ENCODE assay signal across 12 cellular contexts in the genomic region with DNA sequence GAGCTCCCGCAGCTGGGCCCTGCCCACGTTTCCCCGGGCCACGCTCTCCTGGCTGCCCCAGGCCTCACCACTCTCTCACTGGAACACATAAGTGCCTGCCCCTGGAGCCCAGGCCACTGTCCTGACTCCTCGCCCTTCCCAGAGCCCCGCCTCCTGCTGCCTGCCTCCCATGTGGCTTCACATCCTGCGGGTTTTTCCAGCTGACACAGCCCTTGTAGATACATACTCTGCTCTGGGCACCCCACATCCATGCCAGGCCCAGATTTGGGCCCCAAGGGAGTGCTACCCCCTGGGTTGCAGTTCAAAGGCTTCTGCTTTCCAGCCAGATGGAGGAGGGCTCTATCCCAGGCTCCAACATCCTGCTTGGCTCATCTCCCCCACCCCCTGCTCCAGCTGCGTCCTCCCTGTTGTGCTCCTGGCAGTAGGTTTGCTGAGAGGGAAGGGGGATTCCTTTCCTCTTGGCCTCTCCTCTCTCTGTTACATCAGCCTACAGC.
A peak's percentile ranks its signal among the peaks of the same experiment; 100 is the strongest.
DNase-seq lines count a peak whose midpoint lies in the region; ATAC-seq and TF ChIP-seq lines count a peak whose summit lies in the region.
"Had no signal": no experiment of that assay in that cellular context is flagged by ENCODE, and none has a peak within 500 bp of the region (broad histone marks: within the 10 kb centered on the region; RNA-seq: fewer than 3 reads in every experiment).

No MANE protein-coding gene starts in this region.

- H3K4me1 ChIP-seq in right cardiac atrium (ENCODE audit: control insufficient read depth, insufficient read depth, low read length): peaks cover 13% of the 10 kb centered on the region
- H3K4me1 ChIP-seq in skeletal muscle satellite cell (ENCODE audit: control insufficient read depth, insufficient read depth, low read length): peaks cover 22% of the 10 kb centered on the region

- no peak for TF ChIP-seq CTCF in HFFc6 (IDR thresholded peaks at IDR 0.05)
- TF ChIP-seq CTCF in WERI-Rb-1 (IDR thresholded peaks at IDR 0.05; ENCODE audit: low read depth, low read length): no peak

- H3K4me1 Mint-ChIP-seq in HFFc6 (ENCODE audit: low read depth): peaks cover 41% of the 10 kb centered on the region
- peaks cover 0 to 4% of the 10 kb centered on the region in 2 donors for H3K4me1 Mint-ChIP-seq in effector memory CD8-positive, alpha-beta T cell (ENCODE audit: low read depth in 2 of 2)

- no peaks in the 10 kb centered on the region for H3K9me3 Mint-ChIP-seq in HFFc6
- H3K9me3 Mint-ChIP-seq in effector memory CD8-positive, alpha-beta T cell: no peaks in the 10 kb centered on the region
- H3K9me3 Mint-ChIP-seq: activated T-cell treated with anti-CD3 and anti-CD28 coated beads, Interleukin-2, amount 50 U/mL, for 72 hours had no signal

- ATAC-seq in right cardiac atrium: peak; percentile 12 to 62
- ATAC-seq in HG03280 (IDR thresholded peaks at IDR 0.05; ENCODE audit: unreplicated experiment): no peak
- no peak for ATAC-seq in effector memory CD8-positive, alpha-beta T cell (replicated peaks)
- ATAC-seq: activated T-cell treated with anti-CD3 and anti-CD28 coated beads, Interleukin-2, amount 50 U/mL, for 72 hours had no signal

- H3K9ac ChIP-seq in skeletal muscle satellite cell (ENCODE audit: low read depth, low read length): peak overlapping the region; percentile 5

- H3K27ac Mint-ChIP-seq in HFFc6: peak overlapping the region; percentile 16; the same call in 1 of the 2 replicates
- H3K27ac Mint-ChIP-seq in effector memory CD8-positive, alpha-beta T cell: peak overlapping the region in 1 of 2 donors; percentile 61
- H3K27ac Mint-ChIP-seq: activated T-cell treated with anti-CD3 and anti-CD28 coated beads, Interleukin-2, amount 50 U/mL, for 72 hours had no signal

- 23% methylated on average over 8 of the region's 8 CpGs for WGBS in right cardiac atrium

- H3K27ac ChIP-seq in WERI-Rb-1: peak overlapping the region; percentile 8
- H3K27ac ChIP-seq in right cardiac atrium (ENCODE audit: low read length): no peak overlapping the region

- no peaks in the 10 kb centered on the region for H3K36me3 Mint-ChIP-seq in HFFc6 (ENCODE audit: low read depth)
- H3K36me3 Mint-ChIP-seq in effector memory CD8-positive, alpha-beta T cell (ENCODE audit: insufficient read depth): no peaks in the 10 kb centered on the region

- H3K36me3 ChIP-seq in WERI-Rb-1: no peaks in the 10 kb centered on the region
- H3K36me3 ChIP-seq in skeletal muscle satellite cell (ENCODE audit: insufficient read depth, low read length): no peaks in the 10 kb centered on the region

- no peak overlapping the region for H3K4me3 Mint-ChIP-seq in HFFc6
- no peak overlapping the region for H3K4me3 Mint-ChIP-seq in effector memory CD8-positive, alpha-beta T cell
- H3K4me3 Mint-ChIP-seq: activated T-cell treated with anti-CD3 and anti-CD28 coated beads, Interleukin-2, amount 50 U/mL, for 72 hours had no signal

- H3K4me2 ChIP-seq in skeletal muscle satellite cell (ENCODE audit: low read length): no peak overlapping the region

- H3K27me3 ChIP-seq in WERI-Rb-1 (ENCODE audit: insufficient read depth, low read depth, severe bottlenecking) (no peaks in the 10 kb centered on the region), right cardiac atrium (ENCODE audit: control insufficient read depth, insufficient read depth) (no peaks in the 10 kb centered on the region), skeletal muscle satellite cell (ENCODE audit: control insufficient read depth, insufficient read depth, low read length) (peaks cover 12% of the 10 kb centered on the region)

- DNase-seq in HFFc6 (peak; percentile 32), WERI-Rb-1 (peak; percentile 51), right cardiac atrium (peak; percentile 55 to 83 (median 78)), cerebellum (ENCODE audit: low spot score) (no peak), DMS153 (lab: John Stamatoyannopoulos, UW) (no peak)
- no peak for DNase-seq in effector memory CD8-positive, alpha-beta T cell
- DNase-seq: activated T-cell treated with anti-CD3 and anti-CD28 coated beads, Interleukin-2, amount 50 U/mL, for 72 hours; effector memory CD4-positive, alpha-beta T cell; midbrain; NCI-H146 had no signal

- H3K9me3 ChIP-seq in WERI-Rb-1 (ENCODE audit: severe bottlenecking): no peaks in the 10 kb centered on the region
- H3K9me3 ChIP-seq in right cardiac atrium (ENCODE audit: control insufficient read depth, low read length): no peaks in the 10 kb centered on the region
- no peaks in the 10 kb centered on the region for H3K9me3 ChIP-seq in skeletal muscle satellite cell (replicated peaks; ENCODE audit: low read length)

- no peak overlapping the region for H3K4me3 ChIP-seq in WERI-Rb-1 (ENCODE audit: low read depth, low read length)
- H3K4me3 ChIP-seq in right cardiac atrium (ENCODE audit: low read length): no peak overlapping the region
- H3K4me3 ChIP-seq in skeletal muscle satellite cell (ENCODE audit: low read length): no peak overlapping the region

- H3K27me3 Mint-ChIP-seq in HFFc6 (ENCODE audit: insufficient read depth): peaks cover 1% of the 10 kb centered on the region
- H3K27me3 Mint-ChIP-seq in effector memory CD8-positive, alpha-beta T cell: peaks cover 54 to 88% of the 10 kb centered on the region in 2 donors

- intact Hi-C loops in right cardiac atrium (cut with DNase I): loop anchor here (2.0 to 10.0 kb wide), 4 partner anchors 63 to 140 kb away; partner anchors contain the start of gene TSPAN9 (in 3 of the 4)

Comparison
In these comparisons a context has a peak if more than half of its experiments do, and no peak if none do; other contexts are left out.
1. DNase-seq: peak in HFFc6 (single experiment), WERI-Rb-1 (single experiment) and right cardiac atrium (3 of 3); none in cerebellum (single experiment), DMS153 (single experiment) and effector memory CD8-positive, alpha-beta T cell (0 of 3).
2. ATAC-seq: peak in right cardiac atrium (2 of 2); none in HG03280 (single experiment) and effector memory CD8-positive, alpha-beta T cell (single experiment).